In the genomic region with DNA sequence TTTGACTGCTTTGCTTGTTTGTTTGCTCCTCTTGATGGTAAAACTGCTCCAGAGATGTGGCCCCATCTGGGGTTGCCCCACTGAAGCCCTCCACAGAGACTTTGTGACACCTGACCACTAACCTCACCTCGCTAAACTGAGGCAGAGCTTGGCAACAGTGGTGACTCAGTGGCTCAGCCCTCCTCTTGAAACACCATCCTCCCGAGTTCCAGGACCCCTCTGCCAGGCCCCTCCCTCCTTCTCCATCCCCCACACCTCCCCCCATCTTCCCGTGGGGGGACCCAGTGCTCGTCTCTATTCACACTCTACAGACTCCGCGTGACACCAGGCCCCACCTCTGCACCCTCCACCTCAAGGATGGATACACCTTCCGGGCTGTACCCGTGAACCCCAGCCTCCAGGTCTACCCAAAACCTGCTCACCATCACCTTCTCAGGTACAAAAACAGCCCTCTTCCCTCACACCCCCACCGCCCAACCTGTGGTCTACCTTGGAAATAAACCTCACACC, we compare ENCODE assay signal across 18 cellular contexts. TPM values are rescaled to one million over a fixed set of nuclear protein-coding genes. Genes with fewer than 3 reads are reported as not detected.
"Had no signal": no experiment of that assay in that cellular context is flagged by ENCODE, and none has a peak within 500 bp of the region (broad histone marks: within the 10 kb centered on the region; RNA-seq: fewer than 3 reads in every experiment).

No MANE protein-coding gene starts in this region.

- H3K4me1 ChIP-seq: esophagus squamous epithelium, tibial nerve, vagina had no signal

- H3K36me3 ChIP-seq: cardiac muscle cell, esophagus squamous epithelium, right lobe of liver, tibial nerve, vagina, WERI-Rb-1 had no signal

- H3K4me3 ChIP-seq: cardiac muscle cell, esophagus squamous epithelium, right lobe of liver, SK-N-MC, tibial nerve, vagina had no signal

- H3K9me3 ChIP-seq: esophagus squamous epithelium, right lobe of liver, tibial nerve, vagina had no signal

- DNase-seq: activated CD4-positive, alpha-beta T cell treated with anti-CD3 and anti-CD28 coated beads for 1 hour; activated naive CD4-positive, alpha-beta T cell treated with Interleukin-2 at 50 U/mL for 16 hours; activated T-cell treated with anti-CD3 and anti-CD28 coated beads for 4 hours; amniotic stem cell; effector memory CD8-positive, alpha-beta T cell; esophagus squamous epithelium; mammary epithelial cell; stimulated activated CD4-positive, alpha-beta T cell treated with anti-CD3 and anti-CD28 coated beads, Interleukin-12 subunit alpha, Interleukin-12 subunit beta, amount 100 ng/mL, for 4 hours; stimulated activated CD4-positive, alpha-beta T cell treated with anti-CD3 and anti-CD28 coated beads, Interleukin-1b, Interleukin-23, amount 100 ng/mL, for 48 hours; stimulated activated CD8-positive, alpha-beta memory T cell treated with anti-CD3 and anti-CD28 coated beads, Interleukin-4, amount 100 ng/mL, for 48 hours; stimulated activated naive CD4-positive, alpha-beta T cell; substantia nigra; WERI-Rb-1 had no signal

- H3K27ac ChIP-seq: cardiac muscle cell, esophagus squamous epithelium, right lobe of liver, SK-N-MC, tibial nerve, vagina, WERI-Rb-1 had no signal

- ATAC-seq: effector memory CD8-positive, alpha-beta T cell; right lobe of liver had no signal

- H3K27me3 ChIP-seq: cardiac muscle cell, right lobe of liver, tibial nerve, vagina had no signal

RNA-seq across cellular contexts. Expression of a gene that starts 19.0 kb away (rescaled TPM):
- polyA plus RNA-seq: cardiac muscle cell had no signal
